Comparison of ENCODE assay signal across 1 cellular context in genomic region chr3:38524141-38524739, GRCh38.
TF ChIP-seq lines count a peak whose summit lies in the region.

No MANE protein-coding gene starts in this region.

TF ChIP-seq in endothelial cell of umbilical vein, 7 proteins besides CTCF, POLR2A, EP300 and RAD21:
- TF ChIP-seq FOS (IDR thresholded peaks at IDR 0.05; ENCODE audit: borderline replicate concordance, insufficient read depth, low read length) (no peak), MYC (IDR thresholded peaks at IDR 0.05; ENCODE audit: low read depth, low read length) (no peak), GATA2 (IDR thresholded peaks at IDR 0.05; ENCODE audit: insufficient read depth, insufficient read length, low read depth, low read length) (peak; percentile 60), POLR2AphosphoS5 (IDR thresholded peaks at IDR 0.05; ENCODE audit: insufficient read depth, low read depth, low read length) (no peak), JUN (IDR thresholded peaks at IDR 0.05; ENCODE audit: borderline replicate concordance, insufficient read depth, insufficient read length, low read depth) (no peak), EZH2 (IDR thresholded peaks at IDR 0.05; ENCODE audit: borderline replicate concordance, low read depth, low read length, severe bottlenecking) (no peak), MAX (IDR thresholded peaks at IDR 0.05; ENCODE audit: insufficient read depth, insufficient read length) (no peak)
